ENCODE assay signal across 14 cellular contexts in the genomic region with DNA sequence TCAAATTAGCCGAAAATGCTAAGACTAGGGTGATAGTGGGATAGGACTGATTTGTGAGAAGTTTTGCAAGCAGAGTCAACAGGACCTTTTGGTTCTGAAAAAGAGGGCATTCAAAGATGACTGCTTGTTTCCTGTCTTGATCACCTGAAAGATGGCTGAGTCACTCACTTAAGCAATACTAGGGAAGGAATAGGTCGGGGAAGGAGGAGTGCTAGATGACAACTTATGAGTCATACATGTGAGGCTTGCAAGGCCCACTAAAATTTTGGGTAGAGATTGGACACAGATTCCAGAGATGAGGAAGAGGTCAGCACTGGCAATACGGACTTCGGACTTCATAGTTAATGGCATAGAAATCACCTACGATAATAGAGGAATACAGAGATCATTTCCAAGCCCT.
DNase-seq lines count a peak whose midpoint lies in the region; ATAC-seq, FAIRE-seq and TF ChIP-seq lines count a peak whose summit lies in the region.
"Had no signal": no experiment of that assay in that cellular context is flagged by ENCODE, and none has a peak within 500 bp of the region (broad histone marks: within the 10 kb centered on the region; RNA-seq: fewer than 3 reads in every experiment).

No MANE protein-coding gene starts in this region.

- H3K27me3 ChIP-seq in HepG2 (ENCODE audit: control insufficient read depth in 1 of 2, insufficient read depth in 2 of 2, low read length in 2 of 2) (no peaks in the 10 kb centered on the region), right lobe of liver (no peaks in the 10 kb centered on the region)
- H3K27me3 ChIP-seq: right atrium auricular region had no signal

- DNase-seq in HepG2 (ENCODE audit: low spot score) (no peak), right lobe of liver (no peak), RPMI7951 (ENCODE audit: low read depth) (peak; percentile 49), foreskin fibroblast (peak; percentile 53 to 55), urothelium cell line (ENCODE audit: low spot score) (peak; percentile 83), endothelial cell (ENCODE audit: low spot score) (no peak)
- DNase-seq in activated CD8-positive, alpha-beta memory T cell treated with anti-CD3 and anti-CD28 coated beads, Interleukin-2, amount 50 U/mL, for 48 hours = no peak
- DNase-seq: activated CD8-positive, alpha-beta memory T cell treated with anti-CD3 and anti-CD28 coated beads, Interleukin-2, amount 50 U/mL, for 4 hours; effector CD8-positive, alpha-beta T cell; KG1; NCI-H2107; RPMI8226 had no signal

- FAIRE-seq in HepG2 (lab: Jason Lieb, UNC) (no peak), urothelium cell line (lab: Jason Lieb, UNC) (peak; percentile 27)

- no TSS peak for BruUV-seq in HepG2 (replicated peaks; lab: Mats Ljungman, UMichigan)

- no peaks in the 10 kb centered on the region for H3K79me2 ChIP-seq in HepG2 (ENCODE audit: insufficient read depth, low read length)

- POLR2A ChIA-PET in HepG2 (lab: Yijun Ruan, JAX) = no interaction called here

- ATAC-seq in HepG2 (no peak), right lobe of liver (no peak), GM21825 (IDR thresholded peaks at IDR 0.05; ENCODE audit: unreplicated experiment) (no peak)

- TF ChIP-seq CTCF in HepG2 (CRISPR knock-in tag; IDR thresholded peaks at IDR 0.05) (no peak), right lobe of liver (IDR thresholded peaks at IDR 0.05) (no peak), foreskin fibroblast (IDR thresholded peaks at IDR 0.05; ENCODE audit: low read depth, low read length) (no peak), endothelial cell (IDR thresholded peaks at IDR 0.05; ENCODE audit: unreplicated experiment) (no peak)

- H3K9me3 Mint-ChIP-seq in endothelial cell (ENCODE audit: unreplicated experiment) = no peaks in the 10 kb centered on the region

- peaks cover 3% of the 10 kb centered on the region for H3K36me3 Mint-ChIP-seq in endothelial cell (ENCODE audit: low read depth, unreplicated experiment)

- H3K9me3 ChIP-seq in HepG2 (ENCODE audit: low read length) (peaks cover 26% of the 10 kb centered on the region), right lobe of liver (no peaks in the 10 kb centered on the region)

- H3K27ac ChIP-seq in HepG2 (ENCODE audit: extremely low read length, insufficient read depth, low read length) (no peak overlapping the region), right lobe of liver (no peak overlapping the region)
- H3K27ac ChIP-seq: right atrium auricular region had no signal

- CTCF ChIA-PET in HepG2 (lab: Yijun Ruan, JAX; ENCODE audit: low intra/inter-chr PET ratio, low total read pairs) = no interaction called here

- H3K27me3 Mint-ChIP-seq in endothelial cell (ENCODE audit: unreplicated experiment) = no peaks in the 10 kb centered on the region

- intact Hi-C loops in HepG2 (cut with micrococcal nuclease; ENCODE audit: unreplicated experiment) = loop anchor here (5.0 kb wide), 1 partner anchor 47 kb away; no protein-coding TSS in a partner anchor
- intact Hi-C loops in right lobe of liver (cut with DNase I) = no loop called here

- TF ChIP-seq EP300 in HepG2 (IDR thresholded peaks at IDR 0.05; ENCODE audit: low read depth in 2 of 2, low read length in 2 of 2) (no peak), HepG2 (CRISPR knock-in tag; IDR thresholded peaks at IDR 0.05; ENCODE audit: borderline replicate concordance) (no peak)

- H3K4me3 Mint-ChIP-seq in endothelial cell (ENCODE audit: unreplicated experiment) = no peak overlapping the region

- no peak overlapping the region for H3K4me2 ChIP-seq in HepG2 (ENCODE audit: low read depth, low read length)

- no peak overlapping the region for H3K27ac Mint-ChIP-seq in endothelial cell (ENCODE audit: unreplicated experiment)

- H3K4me1 ChIP-seq in HepG2 (ENCODE audit: insufficient read depth, low read length) (peaks cover 5% of the 10 kb centered on the region; the same call in 1 of the 2 replicates), right lobe of liver (no peaks in the 10 kb centered on the region)
- H3K4me1 ChIP-seq: right atrium auricular region had no signal

- WGBS in HepG2 (ENCODE audit: low lambda C conversion rate) = 22% methylated on average over 5 of the region's 5 CpGs
- WGBS in right lobe of liver (ENCODE audit: insufficient coverage, low coverage, low lambda C conversion rate, missing lambda C conversion rate) = 63% methylated on average over 3 of the region's 5 CpGs

- no peak overlapping the region for H2AFZ ChIP-seq in HepG2 (ENCODE audit: low read length)

- no peak overlapping the region for H3K9ac ChIP-seq in HepG2 (ENCODE audit: insufficient read depth, low read depth, low read length)

- TF ChIP-seq POLR2A in HepG2 (IDR thresholded peaks at IDR 0.05; ENCODE audit: insufficient read depth in 1 of 2, low read depth in 2 of 2, low read length in 2 of 2) (no peak), right lobe of liver (IDR thresholded peaks at IDR 0.05) (no peak)

- no peaks in the 10 kb centered on the region for H4K20me1 ChIP-seq in HepG2 (ENCODE audit: insufficient read depth, low read length)

- no peaks in the 10 kb centered on the region for H3K4me1 Mint-ChIP-seq in endothelial cell (ENCODE audit: unreplicated experiment)

- no peak overlapping the region for H3K4me3 ChIP-seq in HepG2 (replicated peaks in 1 of 3; ENCODE audit: insufficient read depth in 1 of 3, low read depth in 2 of 3, low read length in 3 of 3)
- H3K4me3 ChIP-seq in right lobe of liver = no peak overlapping the region
- no peak overlapping the region for H3K4me3 ChIP-seq in foreskin fibroblast (ENCODE audit: low read depth in 1 of 2, low read length in 2 of 2)
- H3K4me3 ChIP-seq: right atrium auricular region had no signal

- no peak for TF ChIP-seq RAD21 in HepG2 (CRISPR knock-in tag; IDR thresholded peaks at IDR 0.05)

- in situ Hi-C loops in HepG2 (cut with HindIII; ENCODE audit: extremely low pct_ligation_motif_present, low pct_unique_long_range_greater_than_20kb) = no loop called here

- H3K36me3 ChIP-seq in HepG2 (replicated peaks in 1 of 2; ENCODE audit: control insufficient read depth in 1 of 2, insufficient read depth in 2 of 2, low read length in 2 of 2) (no peaks in the 10 kb centered on the region), right lobe of liver (no peaks in the 10 kb centered on the region)
- H3K36me3 ChIP-seq: right atrium auricular region had no signal

TF ChIP-seq in HepG2, 621 proteins besides CTCF, POLR2A, EP300 and RAD21 (continues in another document):
- TF ChIP-seq, protein P1, sequence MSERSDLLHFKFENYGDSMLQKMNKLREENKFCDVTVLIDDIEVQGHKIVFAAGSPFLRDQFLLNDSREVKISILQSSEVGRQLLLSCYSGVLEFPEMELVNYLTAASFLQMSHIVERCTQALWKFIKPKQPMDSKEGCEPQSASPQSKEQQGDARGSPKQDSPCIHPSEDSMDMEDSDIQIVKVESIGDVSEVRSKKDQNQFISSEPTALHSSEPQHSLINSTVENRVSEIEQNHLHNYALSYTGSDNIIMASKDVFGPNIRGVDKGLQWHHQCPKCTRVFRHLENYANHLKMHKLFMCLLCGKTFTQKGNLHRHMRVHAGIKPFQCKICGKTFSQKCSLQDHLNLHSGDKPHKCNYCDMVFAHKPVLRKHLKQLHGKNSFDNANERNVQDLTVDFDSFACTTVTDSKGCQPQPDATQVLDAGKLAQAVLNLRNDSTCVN (CRISPR knock-in tag; IDR thresholded peaks at IDR 0.05; ENCODE audit: borderline replicate concordance) = no peak

Comparison
In these comparisons a context has a peak if more than half of its experiments do, and no peak if none do; other contexts are left out.
1. DNase-seq: peak in RPMI7951 (single experiment), foreskin fibroblast (2 of 2) and urothelium cell line (single experiment); none in HepG2 (single experiment), right lobe of liver (0 of 3), endothelial cell (single experiment) and activated CD8-positive, alpha-beta memory T cell treated with anti-CD3 and anti-CD28 coated beads, Interleukin-2, amount 50 U/mL, for 48 hours (single experiment).